ENCODE assay signal across 9 cellular contexts in genomic region chr5:176870110-176870591, GRCh38. TPM values are rescaled to one million over a fixed set of nuclear protein-coding genes. Genes with fewer than 3 reads are reported as not detected.
A peak's percentile ranks its signal among the peaks of the same experiment; 100 is the strongest.
DNase-seq lines count a peak whose midpoint lies in the region; ATAC-seq and TF ChIP-seq lines count a peak whose summit lies in the region.
"Had no signal": no experiment of that assay in that cellular context is flagged by ENCODE, and none has a peak within 500 bp of the region (broad histone marks: within the 10 kb centered on the region; RNA-seq: fewer than 3 reads in every experiment).

No MANE protein-coding gene starts in this region.

- no peaks in the 10 kb centered on the region; the same call in 2 of the 3 replicates for H3K9me3 Mint-ChIP-seq in GM23338

- H3K36me3 ChIP-seq in GM23338 (ENCODE audit: insufficient read depth): no peaks in the 10 kb centered on the region
- no peaks in the 10 kb centered on the region for H3K36me3 ChIP-seq in ascending aorta

- no peaks in the 10 kb centered on the region for H4K20me1 ChIP-seq in GM23338 (replicated peaks; ENCODE audit: insufficient read depth)

- H3K9me2 ChIP-seq in GM23338 (ENCODE audit: insufficient read depth): no peaks in the 10 kb centered on the region

- no peak overlapping the region for H3K4me2 ChIP-seq in GM23338

- H3K4me3 Mint-ChIP-seq in GM23338: no peak overlapping the region

- H3K79me2 ChIP-seq in GM23338 (replicated peaks; ENCODE audit: insufficient read depth): no peaks in the 10 kb centered on the region

- intact Hi-C loops in ascending aorta (cut with DNase I): no loop called here

- peak; percentile 66 to 94 for TF ChIP-seq CTCF in GM23338 (conservative IDR thresholded peaks at IDR 0.05; ENCODE audit: low read depth in 2 of 2)
- TF ChIP-seq CTCF in foreskin keratinocyte (conservative IDR thresholded peaks at IDR 0.05): peak; percentile 53
- TF ChIP-seq CTCF in ascending aorta (IDR thresholded peaks at IDR 0.05): no peak

- H3K4me3 ChIP-seq in GM23338: no peak overlapping the region
- no peak overlapping the region for H3K4me3 ChIP-seq in ascending aorta

- no peak overlapping the region for H3K27ac ChIP-seq in GM23338 (ENCODE audit: low read depth)
- H3K27ac ChIP-seq in foreskin keratinocyte: no peak overlapping the region
- H3K27ac ChIP-seq in ascending aorta: no peak overlapping the region

- DNase-seq in GM23338 (ENCODE audit: low spot score) (peak; percentile 84), RPMI8226 (peak; percentile 58), foreskin keratinocyte (peak in 1 of 2 donors; percentile 10), retina (peak; percentile 59), DMS153 treated with DMSO at 0.1 percent for 48 hours (lab: John Stamatoyannopoulos, UW; ENCODE audit: unreplicated experiment) (no peak), NCI-H1694 treated with DMSO at 0.1 percent for 48 hours (lab: John Stamatoyannopoulos, UW) (no peak), ascending aorta (ENCODE audit: low spot score in 2 of 2) (no peak)

- peaks cover 24% of the 10 kb centered on the region for H3K4me1 Mint-ChIP-seq in GM23338

- H3K9me3 ChIP-seq in ascending aorta: no peaks in the 10 kb centered on the region

- no peaks in the 10 kb centered on the region for H3K27me3 ChIP-seq in GM23338 (ENCODE audit: insufficient read depth)
- peaks cover 41% of the 10 kb centered on the region for H3K27me3 ChIP-seq in foreskin keratinocyte
- no peaks in the 10 kb centered on the region for H3K27me3 ChIP-seq in ascending aorta

- peaks cover 10% of the 10 kb centered on the region for H3K27me3 Mint-ChIP-seq in GM23338 (ENCODE audit: insufficient read depth, low read depth, poor library complexity)

- ATAC-seq in GM23338: peak; percentile 82
- ATAC-seq in foreskin keratinocyte: peak; percentile 56
- ATAC-seq in GM21381 (IDR thresholded peaks at IDR 0.05; ENCODE audit: unreplicated experiment): no peak

- no peak overlapping the region for H2AFZ ChIP-seq in GM23338

- no peaks in the 10 kb centered on the region for H3K4me1 ChIP-seq in GM23338 (ENCODE audit: insufficient read depth)
- H3K4me1 ChIP-seq in foreskin keratinocyte: no peaks in the 10 kb centered on the region
- H3K4me1 ChIP-seq in ascending aorta: no peaks in the 10 kb centered on the region

- H3K36me3 Mint-ChIP-seq in GM23338 (ENCODE audit: low read depth): no peaks in the 10 kb centered on the region

- no peaks in the 10 kb centered on the region for H3F3A ChIP-seq in GM23338 (replicated peaks; ENCODE audit: low read depth)

- no peak overlapping the region for H3K27ac Mint-ChIP-seq in GM23338

TF ChIP-seq in GM23338, 12 proteins besides CTCF, POLR2A, EP300 and RAD21:
- TF ChIP-seq ZNF331 (CRISPR knock-in tag; IDR thresholded peaks at IDR 0.05; ENCODE audit: low read depth) (no peak), CREB1 (CRISPR knock-in tag; IDR thresholded peaks at IDR 0.05; ENCODE audit: low read depth) (peak; percentile 91), POLR2AphosphoS5 (IDR thresholded peaks at IDR 0.05; ENCODE audit: low read depth) (peak; percentile 29; the same call in 1 of the 2 replicates)
TF ChIP-seq in GM23338: peak in this region for 2.

RNA-seq across cellular contexts. Expression of gene HK3, which starts 29.0 kb away (rescaled TPM):
- total RNA-seq in GM23338 (2014; rRNA removed; shearing (Covaris generic)): not detected in 2 replicates
- polyA plus RNA-seq in GM23338 (2016; fragmentation: Nextera tagmentation; extraction: Ambion mirVana) (not detected in 2 replicates), foreskin keratinocyte (not detected in 2 replicates)
- total RNA-seq in foreskin keratinocyte (not detected in 2 replicates), ascending aorta (4.4 TPM)

RNA-seq across cellular contexts. Expression of gene UNC5A, which starts 59.8 kb away (rescaled TPM):
- total RNA-seq in GM23338 (2014; rRNA removed; shearing (Covaris generic)): 3.9 and 7.3 TPM in 2 replicates
- polyA plus RNA-seq in GM23338 (2016; fragmentation: Nextera tagmentation; extraction: Ambion mirVana): 0.92 and 1.1 TPM in 2 replicates
- 0.18 and 0.51 TPM in 2 replicates for total RNA-seq in foreskin keratinocyte
- polyA plus RNA-seq in foreskin keratinocyte: 0.18 and 0.46 TPM in 2 replicates
- not detected for total RNA-seq in ascending aorta
- total RNA-seq: activated CD8-positive, alpha-beta memory T cell treated with anti-CD3 and anti-CD28 coated beads for 36 hours had no signal

Comparison
In these comparisons a context has a peak if more than half of its experiments do, and no peak if none do; other contexts are left out.
1. DNase-seq: peak in GM23338 (single experiment), RPMI8226 (single experiment) and retina (single experiment); none in DMS153 treated with DMSO at 0.1 percent for 48 hours (single experiment), NCI-H1694 treated with DMSO at 0.1 percent for 48 hours (single experiment) and ascending aorta (0 of 2).
2. CTCF ChIP-seq: peak in GM23338 (2 of 2) and foreskin keratinocyte (single experiment); none in ascending aorta (0 of 3).